Comparison of ENCODE assay signal across 2 cellular contexts in the genomic region with DNA sequence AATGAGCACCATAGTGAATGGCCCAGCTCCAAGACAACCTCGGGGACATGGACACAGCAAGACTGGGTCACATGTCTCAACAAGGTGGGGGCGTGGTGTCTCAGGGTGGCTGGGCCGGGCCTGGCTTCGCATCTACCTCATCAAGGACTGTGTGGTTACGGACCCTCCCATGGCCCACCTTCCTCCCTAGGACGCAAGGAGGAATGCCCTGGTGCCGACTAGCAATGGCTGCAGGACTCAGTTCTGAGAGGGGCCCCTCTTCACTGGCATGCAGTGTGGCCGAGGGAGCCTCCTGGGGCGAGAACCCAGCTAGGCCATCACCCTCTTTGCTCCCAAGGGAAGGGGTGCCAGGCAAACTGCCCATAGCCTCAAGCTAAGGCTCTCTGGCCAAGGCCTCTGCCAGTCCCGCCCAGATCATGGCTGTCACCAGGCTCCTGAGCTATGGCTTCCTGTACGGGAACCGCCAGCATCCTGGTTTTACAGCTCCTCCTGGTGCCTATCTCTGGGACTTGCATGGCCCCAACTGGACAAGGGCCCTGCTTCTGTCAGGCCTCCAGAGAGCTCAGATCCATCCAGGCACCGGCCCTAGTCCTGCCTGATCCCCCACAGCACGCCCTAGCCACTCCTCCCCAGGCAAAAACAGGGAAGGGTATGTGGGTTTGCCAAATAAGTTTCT.
TF ChIP-seq lines count a peak whose summit lies in the region.

No MANE protein-coding gene starts in this region.

TF ChIP-seq in SK-N-SH treated with all-trans-retinoic acid at 6 μM for 48 hours, 23 proteins besides CTCF, POLR2A, EP300 and RAD21 (continued from another document):
- no peak for TF ChIP-seq TCF4 (CRISPR knock-in tag; IDR thresholded peaks at IDR 0.05; ENCODE audit: borderline replicate concordance)
- no peak for TF ChIP-seq SNAI2 (CRISPR knock-in tag; IDR thresholded peaks at IDR 0.05)
- no peak for TF ChIP-seq GLIS3 (CRISPR knock-in tag; IDR thresholded peaks at IDR 0.05)
- TF ChIP-seq ZNF8 (CRISPR knock-in tag; IDR thresholded peaks at IDR 0.05), result no peak
- TF ChIP-seq, protein P1, sequence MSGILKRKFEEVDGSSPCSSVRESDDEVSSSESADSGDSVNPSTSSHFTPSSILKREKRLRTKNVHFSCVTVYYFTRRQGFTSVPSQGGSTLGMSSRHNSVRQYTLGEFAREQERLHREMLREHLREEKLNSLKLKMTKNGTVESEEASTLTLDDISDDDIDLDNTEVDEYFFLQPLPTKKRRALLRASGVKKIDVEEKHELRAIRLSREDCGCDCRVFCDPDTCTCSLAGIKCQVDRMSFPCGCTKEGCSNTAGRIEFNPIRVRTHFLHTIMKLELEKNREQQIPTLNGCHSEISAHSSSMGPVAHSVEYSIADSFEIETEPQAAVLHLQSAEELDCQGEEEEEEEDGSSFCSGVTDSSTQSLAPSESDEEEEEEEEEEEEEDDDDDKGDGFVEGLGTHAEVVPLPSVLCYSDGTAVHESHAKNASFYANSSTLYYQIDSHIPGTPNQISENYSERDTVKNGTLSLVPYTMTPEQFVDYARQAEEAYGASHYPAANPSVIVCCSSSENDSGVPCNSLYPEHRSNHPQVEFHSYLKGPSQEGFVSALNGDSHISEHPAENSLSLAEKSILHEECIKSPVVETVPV (CRISPR knock-in tag; IDR thresholded peaks at IDR 0.05), result no peak
- no peak for TF ChIP-seq ZC3H10 (CRISPR knock-in tag; IDR thresholded peaks at IDR 0.05)
- TF ChIP-seq, protein P2, sequence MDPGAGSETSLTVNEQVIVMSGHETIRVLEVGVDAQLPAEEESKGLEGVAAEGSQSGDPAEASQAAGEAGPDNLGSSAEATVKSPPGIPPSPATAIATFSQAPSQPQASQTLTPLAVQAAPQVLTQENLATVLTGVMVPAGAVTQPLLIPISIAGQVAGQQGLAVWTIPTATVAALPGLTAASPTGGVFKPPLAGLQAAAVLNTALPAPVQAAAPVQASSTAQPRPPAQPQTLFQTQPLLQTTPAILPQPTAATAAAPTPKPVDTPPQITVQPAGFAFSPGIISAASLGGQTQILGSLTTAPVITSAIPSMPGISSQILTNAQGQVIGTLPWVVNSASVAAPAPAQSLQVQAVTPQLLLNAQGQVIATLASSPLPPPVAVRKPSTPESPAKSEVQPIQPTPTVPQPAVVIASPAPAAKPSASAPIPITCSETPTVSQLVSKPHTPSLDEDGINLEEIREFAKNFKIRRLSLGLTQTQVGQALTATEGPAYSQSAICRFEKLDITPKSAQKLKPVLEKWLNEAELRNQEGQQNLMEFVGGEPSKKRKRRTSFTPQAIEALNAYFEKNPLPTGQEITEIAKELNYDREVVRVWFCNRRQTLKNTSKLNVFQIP (CRISPR knock-in tag; IDR thresholded peaks at IDR 0.05; ENCODE audit: borderline replicate concordance, low read depth), result no peak
- no peak for TF ChIP-seq CSDC2 (CRISPR knock-in tag; IDR thresholded peaks at IDR 0.05)
- TF ChIP-seq TOX (CRISPR knock-in tag; IDR thresholded peaks at IDR 0.05; ENCODE audit: borderline replicate concordance), result no peak
- no peak for TF ChIP-seq ZNF565 (CRISPR knock-in tag; conservative IDR thresholded peaks at IDR 0.05; ENCODE audit: low read depth)
- TF ChIP-seq ZNF70 (CRISPR knock-in tag; IDR thresholded peaks at IDR 0.05), result no peak
- TF ChIP-seq, protein P3, sequence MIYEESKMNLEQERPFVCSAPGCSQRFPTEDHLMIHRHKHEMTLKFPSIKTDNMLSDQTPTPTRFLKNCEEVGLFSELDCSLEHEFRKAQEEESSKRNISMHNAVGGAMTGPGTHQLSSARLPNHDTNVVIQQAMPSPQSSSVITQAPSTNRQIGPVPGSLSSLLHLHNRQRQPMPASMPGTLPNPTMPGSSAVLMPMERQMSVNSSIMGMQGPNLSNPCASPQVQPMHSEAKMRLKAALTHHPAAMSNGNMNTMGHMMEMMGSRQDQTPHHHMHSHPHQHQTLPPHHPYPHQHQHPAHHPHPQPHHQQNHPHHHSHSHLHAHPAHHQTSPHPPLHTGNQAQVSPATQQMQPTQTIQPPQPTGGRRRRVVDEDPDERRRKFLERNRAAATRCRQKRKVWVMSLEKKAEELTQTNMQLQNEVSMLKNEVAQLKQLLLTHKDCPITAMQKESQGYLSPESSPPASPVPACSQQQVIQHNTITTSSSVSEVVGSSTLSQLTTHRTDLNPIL (CRISPR knock-in tag; IDR thresholded peaks at IDR 0.05; ENCODE audit: low read depth), result no peak
- TF ChIP-seq, protein P4, sequence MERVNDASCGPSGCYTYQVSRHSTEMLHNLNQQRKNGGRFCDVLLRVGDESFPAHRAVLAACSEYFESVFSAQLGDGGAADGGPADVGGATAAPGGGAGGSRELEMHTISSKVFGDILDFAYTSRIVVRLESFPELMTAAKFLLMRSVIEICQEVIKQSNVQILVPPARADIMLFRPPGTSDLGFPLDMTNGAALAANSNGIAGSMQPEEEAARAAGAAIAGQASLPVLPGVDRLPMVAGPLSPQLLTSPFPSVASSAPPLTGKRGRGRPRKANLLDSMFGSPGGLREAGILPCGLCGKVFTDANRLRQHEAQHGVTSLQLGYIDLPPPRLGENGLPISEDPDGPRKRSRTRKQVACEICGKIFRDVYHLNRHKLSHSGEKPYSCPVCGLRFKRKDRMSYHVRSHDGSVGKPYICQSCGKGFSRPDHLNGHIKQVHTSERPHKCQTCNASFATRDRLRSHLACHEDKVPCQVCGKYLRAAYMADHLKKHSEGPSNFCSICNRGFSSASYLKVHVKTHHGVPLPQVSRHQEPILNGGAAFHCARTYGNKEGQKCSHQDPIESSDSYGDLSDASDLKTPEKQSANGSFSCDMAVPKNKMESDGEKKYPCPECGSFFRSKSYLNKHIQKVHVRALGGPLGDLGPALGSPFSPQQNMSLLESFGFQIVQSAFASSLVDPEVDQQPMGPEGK (CRISPR knock-in tag; IDR thresholded peaks at IDR 0.05; ENCODE audit: borderline replicate concordance), result no peak
TF ChIP-seq in SK-N-SH treated with all-trans-retinoic acid at 6 μM for 48 hours: peak in this region for 0.

TF ChIP-seq in HepG2, 621 proteins besides CTCF, POLR2A, EP300 and RAD21 (continues in another document):
- TF ChIP-seq, protein P5, sequence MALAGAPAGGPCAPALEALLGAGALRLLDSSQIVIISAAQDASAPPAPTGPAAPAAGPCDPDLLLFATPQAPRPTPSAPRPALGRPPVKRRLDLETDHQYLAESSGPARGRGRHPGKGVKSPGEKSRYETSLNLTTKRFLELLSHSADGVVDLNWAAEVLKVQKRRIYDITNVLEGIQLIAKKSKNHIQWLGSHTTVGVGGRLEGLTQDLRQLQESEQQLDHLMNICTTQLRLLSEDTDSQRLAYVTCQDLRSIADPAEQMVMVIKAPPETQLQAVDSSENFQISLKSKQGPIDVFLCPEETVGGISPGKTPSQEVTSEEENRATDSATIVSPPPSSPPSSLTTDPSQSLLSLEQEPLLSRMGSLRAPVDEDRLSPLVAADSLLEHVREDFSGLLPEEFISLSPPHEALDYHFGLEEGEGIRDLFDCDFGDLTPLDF (CRISPR knock-in tag; IDR thresholded peaks at IDR 0.05), result no peak
- TF ChIP-seq, protein P6, sequence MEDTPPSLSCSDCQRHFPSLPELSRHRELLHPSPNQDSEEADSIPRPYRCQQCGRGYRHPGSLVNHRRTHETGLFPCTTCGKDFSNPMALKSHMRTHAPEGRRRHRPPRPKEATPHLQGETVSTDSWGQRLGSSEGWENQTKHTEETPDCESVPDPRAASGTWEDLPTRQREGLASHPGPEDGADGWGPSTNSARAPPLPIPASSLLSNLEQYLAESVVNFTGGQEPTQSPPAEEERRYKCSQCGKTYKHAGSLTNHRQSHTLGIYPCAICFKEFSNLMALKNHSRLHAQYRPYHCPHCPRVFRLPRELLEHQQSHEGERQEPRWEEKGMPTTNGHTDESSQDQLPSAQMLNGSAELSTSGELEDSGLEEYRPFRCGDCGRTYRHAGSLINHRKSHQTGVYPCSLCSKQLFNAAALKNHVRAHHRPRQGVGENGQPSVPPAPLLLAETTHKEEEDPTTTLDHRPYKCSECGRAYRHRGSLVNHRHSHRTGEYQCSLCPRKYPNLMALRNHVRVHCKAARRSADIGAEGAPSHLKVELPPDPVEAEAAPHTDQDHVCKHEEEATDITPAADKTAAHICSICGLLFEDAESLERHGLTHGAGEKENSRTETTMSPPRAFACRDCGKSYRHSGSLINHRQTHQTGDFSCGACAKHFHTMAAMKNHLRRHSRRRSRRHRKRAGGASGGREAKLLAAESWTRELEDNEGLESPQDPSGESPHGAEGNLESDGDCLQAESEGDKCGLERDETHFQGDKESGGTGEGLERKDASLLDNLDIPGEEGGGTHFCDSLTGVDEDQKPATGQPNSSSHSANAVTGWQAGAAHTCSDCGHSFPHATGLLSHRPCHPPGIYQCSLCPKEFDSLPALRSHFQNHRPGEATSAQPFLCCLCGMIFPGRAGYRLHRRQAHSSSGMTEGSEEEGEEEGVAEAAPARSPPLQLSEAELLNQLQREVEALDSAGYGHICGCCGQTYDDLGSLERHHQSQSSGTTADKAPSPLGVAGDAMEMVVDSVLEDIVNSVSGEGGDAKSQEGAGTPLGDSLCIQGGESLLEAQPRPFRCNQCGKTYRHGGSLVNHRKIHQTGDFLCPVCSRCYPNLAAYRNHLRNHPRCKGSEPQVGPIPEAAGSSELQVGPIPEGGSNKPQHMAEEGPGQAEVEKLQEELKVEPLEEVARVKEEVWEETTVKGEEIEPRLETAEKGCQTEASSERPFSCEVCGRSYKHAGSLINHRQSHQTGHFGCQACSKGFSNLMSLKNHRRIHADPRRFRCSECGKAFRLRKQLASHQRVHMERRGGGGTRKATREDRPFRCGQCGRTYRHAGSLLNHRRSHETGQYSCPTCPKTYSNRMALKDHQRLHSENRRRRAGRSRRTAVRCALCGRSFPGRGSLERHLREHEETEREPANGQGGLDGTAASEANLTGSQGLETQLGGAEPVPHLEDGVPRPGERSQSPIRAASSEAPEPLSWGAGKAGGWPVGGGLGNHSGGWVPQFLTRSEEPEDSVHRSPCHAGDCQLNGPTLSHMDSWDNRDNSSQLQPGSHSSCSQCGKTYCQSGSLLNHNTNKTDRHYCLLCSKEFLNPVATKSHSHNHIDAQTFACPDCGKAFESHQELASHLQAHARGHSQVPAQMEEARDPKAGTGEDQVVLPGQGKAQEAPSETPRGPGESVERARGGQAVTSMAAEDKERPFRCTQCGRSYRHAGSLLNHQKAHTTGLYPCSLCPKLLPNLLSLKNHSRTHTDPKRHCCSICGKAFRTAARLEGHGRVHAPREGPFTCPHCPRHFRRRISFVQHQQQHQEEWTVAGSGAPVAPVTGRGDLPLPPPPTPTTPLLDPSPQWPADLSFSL (CRISPR knock-in tag; IDR thresholded peaks at IDR 0.05), result no peak
- TF ChIP-seq ZIK1 (CRISPR knock-in tag; IDR thresholded peaks at IDR 0.05; ENCODE audit: borderline replicate concordance, low read depth), result no peak
- TF ChIP-seq SPEN (CRISPR knock-in tag; IDR thresholded peaks at IDR 0.05; ENCODE audit: low read depth), result no peak
- no peak for TF ChIP-seq HES4 (CRISPR knock-in tag; IDR thresholded peaks at IDR 0.05; ENCODE audit: borderline replicate concordance)
- TF ChIP-seq, protein P7, sequence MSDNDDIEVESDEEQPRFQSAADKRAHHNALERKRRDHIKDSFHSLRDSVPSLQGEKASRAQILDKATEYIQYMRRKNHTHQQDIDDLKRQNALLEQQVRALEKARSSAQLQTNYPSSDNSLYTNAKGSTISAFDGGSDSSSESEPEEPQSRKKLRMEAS (IDR thresholded peaks at IDR 0.05), result 0 out of 2 replicates have a peak, but pooled peaks have one; percentile 31
- TF ChIP-seq ZNF382 (CRISPR knock-in tag; IDR thresholded peaks at IDR 0.05; ENCODE audit: borderline replicate concordance), result no peak
- TF ChIP-seq, protein P8, sequence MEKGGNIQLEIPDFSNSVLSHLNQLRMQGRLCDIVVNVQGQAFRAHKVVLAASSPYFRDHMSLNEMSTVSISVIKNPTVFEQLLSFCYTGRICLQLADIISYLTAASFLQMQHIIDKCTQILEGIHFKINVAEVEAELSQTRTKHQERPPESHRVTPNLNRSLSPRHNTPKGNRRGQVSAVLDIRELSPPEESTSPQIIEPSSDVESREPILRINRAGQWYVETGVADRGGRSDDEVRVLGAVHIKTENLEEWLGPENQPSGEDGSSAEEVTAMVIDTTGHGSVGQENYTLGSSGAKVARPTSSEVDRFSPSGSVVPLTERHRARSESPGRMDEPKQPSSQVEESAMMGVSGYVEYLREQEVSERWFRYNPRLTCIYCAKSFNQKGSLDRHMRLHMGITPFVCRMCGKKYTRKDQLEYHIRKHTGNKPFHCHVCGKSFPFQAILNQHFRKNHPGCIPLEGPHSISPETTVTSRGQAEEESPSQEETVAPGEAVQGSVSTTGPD (CRISPR knock-in tag; IDR thresholded peaks at IDR 0.05), result no peak
- TF ChIP-seq, protein P9, sequence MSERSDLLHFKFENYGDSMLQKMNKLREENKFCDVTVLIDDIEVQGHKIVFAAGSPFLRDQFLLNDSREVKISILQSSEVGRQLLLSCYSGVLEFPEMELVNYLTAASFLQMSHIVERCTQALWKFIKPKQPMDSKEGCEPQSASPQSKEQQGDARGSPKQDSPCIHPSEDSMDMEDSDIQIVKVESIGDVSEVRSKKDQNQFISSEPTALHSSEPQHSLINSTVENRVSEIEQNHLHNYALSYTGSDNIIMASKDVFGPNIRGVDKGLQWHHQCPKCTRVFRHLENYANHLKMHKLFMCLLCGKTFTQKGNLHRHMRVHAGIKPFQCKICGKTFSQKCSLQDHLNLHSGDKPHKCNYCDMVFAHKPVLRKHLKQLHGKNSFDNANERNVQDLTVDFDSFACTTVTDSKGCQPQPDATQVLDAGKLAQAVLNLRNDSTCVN (CRISPR knock-in tag; IDR thresholded peaks at IDR 0.05; ENCODE audit: borderline replicate concordance), result no peak
- TF ChIP-seq XBP1 (CRISPR knock-in tag; IDR thresholded peaks at IDR 0.05), result no peak
- no peak for TF ChIP-seq NFKB2 (CRISPR knock-in tag; IDR thresholded peaks at IDR 0.05; ENCODE audit: borderline replicate concordance)
- TF ChIP-seq GTF3A (CRISPR knock-in tag; conservative IDR thresholded peaks at IDR 0.05), result no peak
- TF ChIP-seq TCF12 (IDR thresholded peaks at IDR 0.05), result no peak
- no peak for TF ChIP-seq TCF12 (CRISPR knock-in tag; IDR thresholded peaks at IDR 0.05)
- TF ChIP-seq, protein P10, sequence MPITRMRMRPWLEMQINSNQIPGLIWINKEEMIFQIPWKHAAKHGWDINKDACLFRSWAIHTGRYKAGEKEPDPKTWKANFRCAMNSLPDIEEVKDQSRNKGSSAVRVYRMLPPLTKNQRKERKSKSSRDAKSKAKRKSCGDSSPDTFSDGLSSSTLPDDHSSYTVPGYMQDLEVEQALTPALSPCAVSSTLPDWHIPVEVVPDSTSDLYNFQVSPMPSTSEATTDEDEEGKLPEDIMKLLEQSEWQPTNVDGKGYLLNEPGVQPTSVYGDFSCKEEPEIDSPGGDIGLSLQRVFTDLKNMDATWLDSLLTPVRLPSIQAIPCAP (CRISPR knock-in tag; IDR thresholded peaks at IDR 0.05; ENCODE audit: low read depth), result no peak
- TF ChIP-seq TEAD3 (CRISPR knock-in tag; optimal IDR thresholded peaks at IDR 0.05; ENCODE audit: borderline replicate concordance), result no peak
- peak; percentile 28; the same call in 1 of the 2 replicates for TF ChIP-seq ZFY (CRISPR knock-in tag; IDR thresholded peaks at IDR 0.05)
- peak; percentile 33; the same call in 1 of the 2 replicates for TF ChIP-seq HOXA3 (CRISPR knock-in tag; IDR thresholded peaks at IDR 0.05)
- no peak for TF ChIP-seq MAF1 (CRISPR knock-in tag; IDR thresholded peaks at IDR 0.05; ENCODE audit: borderline replicate concordance)
- no peak for TF ChIP-seq ZNF703 (CRISPR knock-in tag; IDR thresholded peaks at IDR 0.05; ENCODE audit: borderline replicate concordance)
- no peak for TF ChIP-seq FOXK2 (IDR thresholded peaks at IDR 0.05)
